In genomic region chr11:9380773-9381172, GRCh38 we compare ENCODE assay signal across 21 cellular contexts. TPM values are rescaled to one million over a fixed set of nuclear protein-coding genes. Genes with fewer than 3 reads are reported as not detected.
DNase-seq lines count a peak whose midpoint lies in the region; ATAC-seq, FAIRE-seq and TF ChIP-seq lines count a peak whose summit lies in the region.
"Had no signal": no experiment of that assay in that cellular context is flagged by ENCODE, and none has a peak within 500 bp of the region (broad histone marks: within the 10 kb centered on the region; RNA-seq: fewer than 3 reads in every experiment).

No MANE protein-coding gene starts in this region.

- POLR2A ChIA-PET in HepG2 (lab: Yijun Ruan, JAX): interaction anchor here (1.0 to 2.2 kb wide), 5 partner anchors 15 to 116 kb away, joined by 3 to 20 read pairs (median 5); partner anchors contain the start of genes DENND5A, TMEM41B and ZNF143

- H3K27me3 ChIP-seq in HepG2 (ENCODE audit: control insufficient read depth in 1 of 2, insufficient read depth in 2 of 2, low read length in 2 of 2) (no peaks in the 10 kb centered on the region; a peak in 1 of 5 replicates), right lobe of liver (no peaks in the 10 kb centered on the region), mesendoderm (ENCODE audit: insufficient read depth, low read length, poor library complexity) (no peaks in the 10 kb centered on the region)
- H3K27me3 ChIP-seq: ovary had no signal

- CTCF ChIA-PET in HepG2 (lab: Yijun Ruan, JAX; ENCODE audit: low intra/inter-chr PET ratio, low total read pairs): no interaction called here

- H3K56ac ChIP-seq in mesendoderm (ENCODE audit: low read length): peak overlapping the region; percentile 59

- no peaks in the 10 kb centered on the region for H3K27me3 Mint-ChIP-seq in chondrocyte (ENCODE audit: low read depth)
- no peaks in the 10 kb centered on the region for H3K27me3 Mint-ChIP-seq in type B pancreatic cell
- H3K27me3 Mint-ChIP-seq: central memory CD8-positive, alpha-beta T cell had no signal

- H3K9me3 ChIP-seq in HepG2 (ENCODE audit: low read length) (no peaks in the 10 kb centered on the region), right lobe of liver (no peaks in the 10 kb centered on the region)
- H3K9me3 ChIP-seq: ovary had no signal

- TF ChIP-seq EP300 in HepG2 (IDR thresholded peaks at IDR 0.05; ENCODE audit: low read depth in 2 of 2, low read length in 2 of 2) (no peak), HepG2 (CRISPR knock-in tag; IDR thresholded peaks at IDR 0.05; ENCODE audit: borderline replicate concordance) (no peak)

- no peak overlapping the region for H4K5ac ChIP-seq in mesendoderm (ENCODE audit: low read length)

- DNase-seq in HepG2 (ENCODE audit: low spot score) (no peak), right lobe of liver (no peak), chondrocyte (ENCODE audit: low spot score) (no peak), mesendoderm (no peak), type B pancreatic cell (ENCODE audit: extremely low spot score, unreplicated experiment) (no peak), OCI-M2 (lab: John Stamatoyannopoulos, UW; ENCODE audit: unreplicated experiment) (no peak), HT-29 (ENCODE audit: low spot score) (no peak)
- DNase-seq: ACHN; activated CD4-positive, alpha-beta memory T cell treated with anti-CD3 and anti-CD28 coated beads, Interleukin-2, amount 10 ng/mL, durations not matched to agents 7 days and 5 days; foreskin melanocyte; mesenchymal stem cell; MM.1S; NCI-H1930; NCI-H69; ovary had no signal

- H3K4me2 ChIP-seq in HepG2 (ENCODE audit: low read depth, low read length) (peak overlapping the region; percentile 75), mesendoderm (ENCODE audit: low read length) (no peak overlapping the region)

- no peak for TF ChIP-seq RAD21 in HepG2 (CRISPR knock-in tag; IDR thresholded peaks at IDR 0.05)

- no peak overlapping the region for H2BK5ac ChIP-seq in mesendoderm (ENCODE audit: low read length)

- no peak for FAIRE-seq in HepG2 (lab: Jason Lieb, UNC)
- FAIRE-seq: GM19239, small intestine, urothelium cell line had no signal

- no peaks in the 10 kb centered on the region for H3K9me3 Mint-ChIP-seq in chondrocyte (ENCODE audit: low read depth)
- peaks cover 4% of the 10 kb centered on the region for H3K9me3 Mint-ChIP-seq in type B pancreatic cell
- H3K9me3 Mint-ChIP-seq: activated CD4-positive, alpha-beta memory T cell treated with anti-CD3 and anti-CD28 coated beads, Interleukin-2, amount 10 ng/mL, durations not matched to agents 7 days and 5 days; activated T-helper 1 cell treated with anti-CD3 and anti-CD28 coated beads, Interleukin-12 subunit alpha, Interleukin-12 subunit beta, Interleukin-2, Interleukin-4 antibody, amounts not matched to agents 30 ng/mL and 10 ng/mL and 1 ng/mL, durations not matched to agents 14 hours and 24 hours and 36 hours; central memory CD8-positive, alpha-beta T cell had no signal

- H3K4me3 ChIP-seq in HepG2 (replicated peaks in 1 of 3; ENCODE audit: insufficient read depth in 1 of 3, low read depth in 2 of 3, low read length in 3 of 3) (peak overlapping the region; percentile 22 to 51 (median 39); a peak in 5 of 6 replicates), right lobe of liver (no peak overlapping the region), mesendoderm (ENCODE audit: low read length) (no peak overlapping the region)
- H3K4me3 ChIP-seq: ovary had no signal

- TF ChIP-seq CTCF in HepG2 (CRISPR knock-in tag; IDR thresholded peaks at IDR 0.05): no peak
- no peak for TF ChIP-seq CTCF in right lobe of liver (IDR thresholded peaks at IDR 0.05)
- TF ChIP-seq CTCF in chondrocyte (IDR thresholded peaks at IDR 0.05): no peak
- TF ChIP-seq CTCF in type B pancreatic cell (conservative IDR thresholded peaks at IDR 0.05): no peak

- peaks cover 27% of the 10 kb centered on the region for H3K4me1 Mint-ChIP-seq in chondrocyte (ENCODE audit: low read depth)
- H3K4me1 Mint-ChIP-seq in type B pancreatic cell (ENCODE audit: unreplicated experiment): peaks cover 16% of the 10 kb centered on the region

- WGBS in HepG2 (ENCODE audit: low lambda C conversion rate): 43% methylated on average over 2 of the region's 2 CpGs
- WGBS in right lobe of liver (ENCODE audit: insufficient coverage, low coverage, low lambda C conversion rate, missing lambda C conversion rate): 65% methylated on average over 2 of the region's 2 CpGs
- WGBS in mesendoderm (ENCODE audit: extremely low coverage, insufficient coverage, low lambda C conversion rate): no CpG with 5 or more reads among the region's 2 CpGs

- no peak overlapping the region for H2BK15ac ChIP-seq in mesendoderm (replicated peaks; ENCODE audit: low read depth)

- peaks cover 10% of the 10 kb centered on the region for H3K79me2 ChIP-seq in HepG2 (ENCODE audit: insufficient read depth, low read length)
- H3K79me2 ChIP-seq in mesendoderm (ENCODE audit: control insufficient read depth, insufficient read depth, low read length): peaks cover 13% of the 10 kb centered on the region

- H2AFZ ChIP-seq in HepG2 (ENCODE audit: low read length): peak overlapping the region; percentile 86

- H3K27ac ChIP-seq in HepG2 (ENCODE audit: extremely low read length, insufficient read depth, low read length) (peak overlapping the region; percentile 51), right lobe of liver (no peak overlapping the region), mesendoderm (ENCODE audit: low read depth, low read length) (no peak overlapping the region)
- H3K27ac ChIP-seq: ovary had no signal

- no peak overlapping the region for H4K8ac ChIP-seq in mesendoderm (ENCODE audit: low read depth, low read length)

- peak overlapping the region; percentile 48 for H3K9ac ChIP-seq in HepG2 (ENCODE audit: insufficient read depth, low read depth, low read length)
- no peak overlapping the region for H3K9ac ChIP-seq in mesendoderm (ENCODE audit: low read length)

- H3K4me1 ChIP-seq in HepG2 (ENCODE audit: insufficient read depth, low read length): peaks cover 51% of the 10 kb centered on the region
- H3K4me1 ChIP-seq in right lobe of liver: peaks cover 0 to 5% (median 2%) of the 10 kb centered on the region in 4 donors
- H3K4me1 ChIP-seq in mesendoderm (ENCODE audit: control insufficient read depth, low read depth, low read length): no peaks in the 10 kb centered on the region

- no peak overlapping the region for H2AK5ac ChIP-seq in mesendoderm (ENCODE audit: low read length)

- BruUV-seq in HepG2 (replicated peaks; lab: Mats Ljungman, UMichigan): no TSS peak

- H2BK120ac ChIP-seq in mesendoderm (ENCODE audit: low read depth, low read length): no peak overlapping the region

- H3K4me3 Mint-ChIP-seq in chondrocyte (ENCODE audit: unreplicated experiment) (no peak overlapping the region), type B pancreatic cell (peak overlapping the region; percentile 17)
- H3K4me3 Mint-ChIP-seq: activated CD4-positive, alpha-beta memory T cell treated with anti-CD3 and anti-CD28 coated beads, Interleukin-2, amount 10 ng/mL, durations not matched to agents 7 days and 5 days; activated T-helper 1 cell treated with anti-CD3 and anti-CD28 coated beads, Interleukin-12 subunit alpha, Interleukin-12 subunit beta, Interleukin-2, Interleukin-4 antibody, amounts not matched to agents 30 ng/mL and 10 ng/mL and 1 ng/mL, durations not matched to agents 14 hours and 24 hours and 36 hours; central memory CD8-positive, alpha-beta T cell had no signal

- intact Hi-C loops in HepG2 (cut with micrococcal nuclease; ENCODE audit: unreplicated experiment) (loop anchor here (10.0 kb wide), 1 partner anchor 116 kb away; the partner anchor contains the start of gene DENND5A), right lobe of liver (cut with DNase I) (no loop called here)

- peak overlapping the region; percentile 36 for H3K27ac Mint-ChIP-seq in chondrocyte (ENCODE audit: unreplicated experiment)
- peak overlapping the region; percentile 85 for H3K27ac Mint-ChIP-seq in type B pancreatic cell
- H3K27ac Mint-ChIP-seq: activated CD4-positive, alpha-beta memory T cell treated with anti-CD3 and anti-CD28 coated beads, Interleukin-2, amount 10 ng/mL, durations not matched to agents 7 days and 5 days; activated T-helper 1 cell treated with anti-CD3 and anti-CD28 coated beads, Interleukin-12 subunit alpha, Interleukin-12 subunit beta, Interleukin-2, Interleukin-4 antibody, amounts not matched to agents 30 ng/mL and 10 ng/mL and 1 ng/mL, durations not matched to agents 14 hours and 24 hours and 36 hours had no signal

- H3K4ac ChIP-seq in mesendoderm (ENCODE audit: low read depth, low read length): no peak overlapping the region

- H3K79me1 ChIP-seq in mesendoderm (ENCODE audit: low read length): no peaks in the 10 kb centered on the region

- in situ Hi-C loops in HepG2 (cut with HindIII; ENCODE audit: extremely low pct_ligation_motif_present, low pct_unique_long_range_greater_than_20kb): no loop called here

- peaks cover 9% of the 10 kb centered on the region for H4K20me1 ChIP-seq in HepG2 (ENCODE audit: insufficient read depth, low read length)

- no peak overlapping the region for H3K23ac ChIP-seq in mesendoderm (ENCODE audit: low read length)

- H3K36me3 ChIP-seq in HepG2 (replicated peaks in 1 of 2; ENCODE audit: control insufficient read depth in 1 of 2, insufficient read depth in 2 of 2, low read length in 2 of 2) (no peaks in the 10 kb centered on the region), right lobe of liver (no peaks in the 10 kb centered on the region), mesendoderm (ENCODE audit: control insufficient read depth, insufficient read depth, low read length) (no peaks in the 10 kb centered on the region)
- H3K36me3 ChIP-seq: ovary had no signal

- H3K36me3 Mint-ChIP-seq in chondrocyte (ENCODE audit: low read depth) (no peaks in the 10 kb centered on the region), type B pancreatic cell (peaks cover 6% of the 10 kb centered on the region)

- H3K18ac ChIP-seq in mesendoderm (ENCODE audit: low read length): no peak overlapping the region

- ATAC-seq in HepG2 (no peak), right lobe of liver (no peak), GM18873 (IDR thresholded peaks at IDR 0.05; ENCODE audit: low FRiP score, unreplicated experiment) (no peak)

- TF ChIP-seq POLR2A in HepG2 (IDR thresholded peaks at IDR 0.05; ENCODE audit: insufficient read depth in 1 of 2, low read depth in 2 of 2, low read length in 2 of 2) (no peak), right lobe of liver (IDR thresholded peaks at IDR 0.05) (no peak)

RNA-seq across cellular contexts. Expression of gene IPO7, which starts 3.7 kb away (rescaled TPM):
- total RNA-seq in HepG2 (2016; rRNA removed; fragmentation: Illumina TruSeq; extraction: Trizol): 98.4 and 197 TPM in 2 replicates
- 39.9 and 42.6 TPM in 2 replicates for total RNA-seq in HepG2 (2016; cell fraction: cytosol; rRNA removed; fragmentation: Illumina TruSeq; extraction: Trizol; ENCODE audit: low read depth)
- total RNA-seq in HepG2 (2016; cell fraction: insoluble cytoplasmic fraction; rRNA removed; fragmentation: Illumina TruSeq; extraction: Trizol): 105 and 199 TPM in 2 replicates
- total RNA-seq in HepG2 (2016; cell fraction: membrane; rRNA removed; fragmentation: Illumina TruSeq; extraction: Trizol): 75.1 and 87.0 TPM in 2 replicates
- total RNA-seq in HepG2 (2016; cell fraction: nucleus; rRNA removed; fragmentation: Illumina TruSeq; extraction: Trizol): 88.7 and 109 TPM in 2 replicates
- polyA plus RNA-seq in HepG2 (2011; rRNA removed): 53.3 and 59.4 TPM in 2 replicates
- 26.3 and 39.4 TPM in 2 replicates for polyA plus RNA-seq in HepG2 (2011; cell fraction: cytosol; rRNA removed)
- polyA plus RNA-seq in HepG2 (2011; cell fraction: nucleus; rRNA removed): 13.6 and 18.8 TPM in 2 replicates
- 81.4 and 82.2 TPM in 2 replicates for polyA plus RNA-seq in HepG2 (2012)
- polyA plus RNA-seq in HepG2 (2016; cell fraction: cytosol; fragmentation: Illumina TruSeq; extraction: Trizol; ENCODE audit: low read depth): 5.4 and 6.1 TPM in 2 replicates
- 118 and 125 TPM in 2 replicates for polyA plus RNA-seq in HepG2 (2016; cell fraction: insoluble cytoplasmic fraction; fragmentation: Illumina TruSeq; extraction: Trizol; ENCODE audit: low read depth)
- polyA plus RNA-seq in HepG2 (2016; cell fraction: membrane; fragmentation: Illumina TruSeq; extraction: Trizol; ENCODE audit: low read depth): 26.7 and 34.8 TPM in 2 replicates
- 70.2 and 75.8 TPM in 2 replicates for polyA plus RNA-seq in HepG2 (2016; cell fraction: nucleus; fragmentation: Illumina TruSeq; extraction: Trizol; ENCODE audit: insufficient read depth, low read depth)
- 71.9 and 212 TPM in 2 replicates for polyA minus RNA-seq in HepG2 (2011; rRNA and poly(A)+ RNA removed; ENCODE audit: low replicate concordance)
- 213 and 224 TPM in 2 replicates for polyA minus RNA-seq in HepG2 (2011; cell fraction: cytosol; rRNA and poly(A)+ RNA removed)
- 106 and 141 TPM in 2 replicates for polyA minus RNA-seq in HepG2 (2011; cell fraction: nucleus; rRNA and poly(A)+ RNA removed)
- 10 to 100 TPM; 33.2 to 53.6 (median 45.0) TPM for total RNA-seq in right lobe of liver
- 113 to 143 TPM (median 114 TPM) in 3 replicates for total RNA-seq in chondrocyte
- polyA plus RNA-seq in mesendoderm (2013, experiment 1 of 2): 140 TPM
- polyA plus RNA-seq in mesendoderm (2013, experiment 2 of 2): 137 TPM
- total RNA-seq in type B pancreatic cell (ENCODE audit: low replicate concordance): 137 and 159 TPM in 2 replicates
- total RNA-seq in HT-29 (2014; rRNA removed; shearing (Covaris generic)): 57.5 and 72.6 TPM in 2 replicates

Comparison
In these comparisons a context has a peak if more than half of its experiments do, and no peak if none do; other contexts are left out.
1. H3K4me3 ChIP-seq: peak in HepG2 (3 of 3); none in right lobe of liver (0 of 3) and mesendoderm (single experiment).